8 cellular contexts compared by ENCODE assay signal in genomic region chr12:85874064-85874463, GRCh38. TPM values are rescaled to one million over a fixed set of nuclear protein-coding genes. Genes with fewer than 3 reads are reported as not detected.
DNase-seq lines count a peak whose midpoint lies in the region; ATAC-seq, FAIRE-seq and TF ChIP-seq lines count a peak whose summit lies in the region.
"Had no signal": no experiment of that assay in that cellular context is flagged by ENCODE, and none has a peak within 500 bp of the region (broad histone marks: within the 10 kb centered on the region; RNA-seq: fewer than 3 reads in every experiment).

A gene with protein sequence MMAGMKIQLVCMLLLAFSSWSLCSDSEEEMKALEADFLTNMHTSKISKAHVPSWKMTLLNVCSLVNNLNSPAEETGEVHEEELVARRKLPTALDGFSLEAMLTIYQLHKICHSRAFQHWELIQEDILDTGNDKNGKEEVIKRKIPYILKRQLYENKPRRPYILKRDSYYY (plus strand): TSS chr12:85874295. CDS start chr12:85874404, 109 bp downstream.

- no peak within 1 kb of the TSS for H3K4me3 ChIP-seq in adrenal gland
- H3K4me3 ChIP-seq in lower leg skin (ENCODE audit: low read depth, poor library complexity, severe bottlenecking), result no peak within 1 kb of the TSS

- FAIRE-seq in RCC 7860 (lab: Jason Lieb, UNC), result no peak

- ATAC-seq in GM19452 (IDR thresholded peaks at IDR 0.05; ENCODE audit: unreplicated experiment) (peak; percentile 84), HG03095 (IDR thresholded peaks at IDR 0.05; ENCODE audit: unreplicated experiment) (peak; percentile 86)

- H3K36me3 ChIP-seq in adrenal gland (replicated peaks in 1 of 2), result no peaks in the 10 kb centered on the region

- H3K27me3 Mint-ChIP-seq in nephron (ENCODE audit: low read depth), result peaks cover under 1% of the 10 kb centered on the region

- no peaks in the 10 kb centered on the region for H3K9me3 ChIP-seq in adrenal gland (replicated peaks in 1 of 3)

- H3K9me3 Mint-ChIP-seq in nephron, result no peaks in the 10 kb centered on the region

- TF ChIP-seq POLR2A in adrenal gland (IDR thresholded peaks at IDR 0.05), result no peak
- no peak for TF ChIP-seq POLR2A in lower leg skin (IDR thresholded peaks at IDR 0.05)

- H3K4me3 Mint-ChIP-seq in nephron, result peak within 1 kb of the TSS in 2 of 3 experiments; percentile 0 to 2

- H3K27ac ChIP-seq in adrenal gland, result no peak within 1 kb of the TSS

- no peak within 1 kb of the TSS for H3K27ac Mint-ChIP-seq in nephron

- intact Hi-C loops in adrenal gland (cut with DNase I) (loop anchor here (5.0 to 10.0 kb wide), 2 partner anchors 399 to 402 kb away; no protein-coding TSS in a partner anchor), lower leg skin (cut with DNase I; ENCODE audit: low total_unique reads) (loop anchor here (5.0 kb wide), 1 partner anchor 407 kb away; no protein-coding TSS in a partner anchor)

- H3K36me3 Mint-ChIP-seq in nephron (ENCODE audit: low read depth), result no peaks in the 10 kb centered on the region

- no peaks in the 10 kb centered on the region for H3K4me1 Mint-ChIP-seq in nephron

- WGBS in adrenal gland, 4 donors, result 4 to 18% (median 11%) methylated on average over 2 of the region's 2 CpGs
- 23% methylated on average over 2 of the region's 2 CpGs for WGBS in lower leg skin, 2 donors

- H3K4me1 ChIP-seq in adrenal gland (replicated peaks in 1 of 2), result no peaks in the 10 kb centered on the region

- H3K27me3 ChIP-seq in adrenal gland, result peaks cover 3% of the 10 kb centered on the region

- no peak for TF ChIP-seq CTCF in nephron (IDR thresholded peaks at IDR 0.05; ENCODE audit: unreplicated experiment in 3 of 3)
- no peak for TF ChIP-seq CTCF in adrenal gland (IDR thresholded peaks at IDR 0.05)
- no peak for TF ChIP-seq CTCF in lower leg skin (IDR thresholded peaks at IDR 0.05)

- DNase-seq in OCI-M2 (lab: John Stamatoyannopoulos, UW; ENCODE audit: unreplicated experiment), result peak; percentile 60
- no peak for DNase-seq in adrenal gland
- no peak for DNase-seq in lower leg skin (ENCODE audit: low spot score in 2 of 2)
- no peak for DNase-seq in RCC 7860 (ENCODE audit: low spot score)

RNA-seq across cellular contexts. Expression of the gene that starts here (rescaled TPM):
- total RNA-seq in adrenal gland (1 to 10 TPM in 1 of 8 donors, under 1 TPM in 4, not detected in 3; 0.21 to 3.7 (median 0.26) TPM), lower leg skin (not detected)
- polyA plus RNA-seq in adrenal gland, result 1 to 10 TPM in 1 of 3 donors, under 1 TPM in 2; 0.16 to 4.2 (median 0.48) TPM
- total RNA-seq: RPMI7951 had no signal
